In genomic region chr13:30985637-30986205, GRCh38 we compare ENCODE assay signal across 23 cellular contexts. TPM values are rescaled to one million over a fixed set of nuclear protein-coding genes. Genes with fewer than 3 reads are reported as not detected.
DNase-seq lines count a peak whose midpoint lies in the region; ATAC-seq and TF ChIP-seq lines count a peak whose summit lies in the region.
"Had no signal": no experiment of that assay in that cellular context is flagged by ENCODE, and none has a peak within 500 bp of the region (broad histone marks: within the 10 kb centered on the region; RNA-seq: fewer than 3 reads in every experiment).

No MANE protein-coding gene starts in this region.

- TF ChIP-seq RAD21 in HCT116 (IDR thresholded peaks at IDR 0.05; ENCODE audit: low read depth): no peak

- no peaks in the 10 kb centered on the region for H4K20me1 ChIP-seq in HCT116 (ENCODE audit: insufficient read depth)

- CTCF ChIA-PET in HCT116 (lab: Charles Lee): no interaction called here

- no peaks in the 10 kb centered on the region for H3K79me2 ChIP-seq in HCT116 (ENCODE audit: insufficient read depth, low read length)

- intact Hi-C loops in HCT116 (cut with micrococcal nuclease): loop anchor here (10.0 kb wide), 1 partner anchor 61 kb away; no protein-coding TSS in a partner anchor

- no peak overlapping the region for H3K9ac ChIP-seq in HCT116 (ENCODE audit: low read length)
- no peak overlapping the region for H3K9ac ChIP-seq in adipocyte (ENCODE audit: low read length)

- no peak overlapping the region for H3K27ac ChIP-seq in HCT116 (ENCODE audit: low read depth, low read length)
- H3K27ac ChIP-seq: cardiac muscle cell, right lobe of liver, upper lobe of right lung had no signal

- peaks cover 4 to 14% of the 10 kb centered on the region in 2 experiments; a peak in 3 of 4 replicates for H3K4me1 ChIP-seq in HCT116 (ENCODE audit: control insufficient read depth in 1 of 2, insufficient read depth in 2 of 2, low read length in 2 of 2)
- peaks cover 14% of the 10 kb centered on the region for H3K4me1 ChIP-seq in adipocyte (ENCODE audit: control insufficient read depth, insufficient read depth, low read length)
- H3K4me1 ChIP-seq: right lobe of liver, upper lobe of right lung had no signal

- no peaks in the 10 kb centered on the region for H3K9me3 ChIP-seq in HCT116 (ENCODE audit: control insufficient read depth in 1 of 2, insufficient read depth in 1 of 2, low read depth in 1 of 2, low read length in 2 of 2)
- no peaks in the 10 kb centered on the region for H3K9me3 ChIP-seq in adipocyte (ENCODE audit: control insufficient read depth, low read length)
- H3K9me3 ChIP-seq: right lobe of liver, upper lobe of right lung had no signal

- H3K4me3 ChIP-seq in HCT116 (replicated peaks in 1 of 2; ENCODE audit: low read depth in 1 of 2, low read length in 2 of 2) (no peak overlapping the region), adipocyte (ENCODE audit: low read length) (no peak overlapping the region), skeletal muscle cell (ENCODE audit: low read depth, low read length) (no peak overlapping the region)
- H3K4me3 ChIP-seq: cardiac muscle cell, right lobe of liver, upper lobe of right lung had no signal

- no peaks in the 10 kb centered on the region for H3K9me2 ChIP-seq in HCT116 (ENCODE audit: insufficient read depth)

- no peak for TF ChIP-seq POLR2A in HCT116 (IDR thresholded peaks at IDR 0.05; ENCODE audit: borderline replicate concordance, extremely low read depth, insufficient read depth, insufficient read length)

- no peaks in the 10 kb centered on the region for H3K27me3 ChIP-seq in HCT116 (ENCODE audit: insufficient read depth, low read length)
- no peaks in the 10 kb centered on the region for H3K27me3 ChIP-seq in adipocyte (replicated peaks; ENCODE audit: control insufficient read depth, insufficient read depth, low read length)
- H3K27me3 ChIP-seq: cardiac muscle cell, right lobe of liver, upper lobe of right lung had no signal

- no peaks in the 10 kb centered on the region for H3K36me3 ChIP-seq in HCT116 (ENCODE audit: control insufficient read depth in 1 of 2, insufficient read depth in 2 of 2, low read length in 2 of 2)
- no peaks in the 10 kb centered on the region for H3K36me3 ChIP-seq in adipocyte (ENCODE audit: control insufficient read depth, insufficient read depth, low read length, severe bottlenecking)
- H3K36me3 ChIP-seq: cardiac muscle cell, right lobe of liver, upper lobe of right lung had no signal

- H2AFZ ChIP-seq in HCT116 (ENCODE audit: low read depth, low read length, poor library complexity, severe bottlenecking): peak overlapping the region; percentile 48

- no TSS peak for BruUV-seq in HCT116 (replicated peaks; lab: Mats Ljungman, UMichigan)

- peak overlapping the region; percentile 47 for H3K4me2 ChIP-seq in HCT116 (ENCODE audit: low read length)

- no peak for TF ChIP-seq CTCF in HCT116 (IDR thresholded peaks at IDR 0.05 in 2 of 3, conservative IDR thresholded peaks at IDR 0.05 in 1 of 3; ENCODE audit: borderline replicate concordance in 1 of 3, insufficient read depth in 1 of 3, low read depth in 2 of 3, low read length in 2 of 3)

- DNase-seq in HCT116 (ENCODE audit: low read depth, low spot score) (no peak), adipocyte (ENCODE audit: low read depth) (peak; percentile 73), fibroblast of peridontal ligament (ENCODE audit: extremely low read depth) (peak; percentile 69), skeletal muscle cell (ENCODE audit: low read depth) (peak; percentile 36), hepatic stellate cell (ENCODE audit: low spot score) (no peak), globus pallidus (ENCODE audit: low spot score) (no peak), anterior cingulate cortex (lab: John Stamatoyannopoulos, UW) (no peak)
- DNase-seq: activated CD8-positive, alpha-beta memory T cell treated with anti-CD3 and anti-CD28 coated beads for 24 hours; activated effector memory CD4-positive, alpha-beta T cell treated with Interleukin-2 at 50 U/mL for 16 hours; CD8-positive, alpha-beta T cell; hypothalamus; NCI-H1092; NCI-H446; OCI-M1; right lobe of liver; upper lobe of right lung had no signal

- RAD21 ChIA-PET in HCT116 (lab: Charles Lee; ENCODE audit: low non-redundant PET in 1 of 2, low total read pairs in 2 of 2, uncharacterized antibody in 2 of 2, unreplicated experiment in 2 of 2): interaction anchor here in 1 of 2 experiments (1.0 kb wide), 1 partner anchor 59 kb away, joined by 3 read pairs; no protein-coding TSS in a partner anchor

- ATAC-seq in HCT116 (no peak), HG03342 (IDR thresholded peaks at IDR 0.05; ENCODE audit: unreplicated experiment) (no peak)
- ATAC-seq: CD8-positive, alpha-beta T cell; HepG2; right lobe of liver; stimulated activated memory B cell treated with anti-CD40 and anti-IgM and Interleukin-4, amounts not matched to agents 10 μg/mL and 1 μg/mL and 100 μg/mL, for 72 hours; upper lobe of right lung had no signal

- POLR2A ChIA-PET in HCT116 (lab: Charles Lee): no interaction called here

TF ChIP-seq in HCT116, 20 proteins besides CTCF, POLR2A, EP300 and RAD21:
- TF ChIP-seq ZFX (IDR thresholded peaks at IDR 0.05) (no peak), JUND (IDR thresholded peaks at IDR 0.05) (no peak), CEBPB (IDR thresholded peaks at IDR 0.05; ENCODE audit: low read depth) (no peak), TCF7L2 (IDR thresholded peaks at IDR 0.05; ENCODE audit: borderline replicate concordance, extremely low read depth, insufficient read depth, insufficient read length) (no peak), SP1 (IDR thresholded peaks at IDR 0.05; ENCODE audit: low read depth) (no peak), EZH2phosphoT487 (IDR thresholded peaks at IDR 0.05; ENCODE audit: borderline replicate concordance) (no peak), EGR1 (IDR thresholded peaks at IDR 0.05; ENCODE audit: low read depth) (no peak)
- TF ChIP-seq, protein P1, sequence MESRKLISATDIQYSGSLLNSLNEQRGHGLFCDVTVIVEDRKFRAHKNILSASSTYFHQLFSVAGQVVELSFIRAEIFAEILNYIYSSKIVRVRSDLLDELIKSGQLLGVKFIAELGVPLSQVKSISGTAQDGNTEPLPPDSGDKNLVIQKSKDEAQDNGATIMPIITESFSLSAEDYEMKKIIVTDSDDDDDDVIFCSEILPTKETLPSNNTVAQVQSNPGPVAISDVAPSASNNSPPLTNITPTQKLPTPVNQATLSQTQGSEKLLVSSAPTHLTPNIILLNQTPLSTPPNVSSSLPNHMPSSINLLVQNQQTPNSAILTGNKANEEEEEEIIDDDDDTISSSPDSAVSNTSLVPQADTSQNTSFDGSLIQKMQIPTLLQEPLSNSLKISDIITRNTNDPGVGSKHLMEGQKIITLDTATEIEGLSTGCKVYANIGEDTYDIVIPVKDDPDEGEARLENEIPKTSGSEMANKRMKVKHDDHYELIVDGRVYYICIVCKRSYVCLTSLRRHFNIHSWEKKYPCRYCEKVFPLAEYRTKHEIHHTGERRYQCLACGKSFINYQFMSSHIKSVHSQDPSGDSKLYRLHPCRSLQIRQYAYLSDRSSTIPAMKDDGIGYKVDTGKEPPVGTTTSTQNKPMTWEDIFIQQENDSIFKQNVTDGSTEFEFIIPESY (IDR thresholded peaks at IDR 0.05; ENCODE audit: extremely low read depth, insufficient replicate concordance, low read length): no peak

RNA-seq across cellular contexts. Expression of gene TEX26, which starts 53.3 kb away (rescaled TPM):
- total RNA-seq in HCT116 (2021; ENCODE audit: unreplicated experiment): not detected
- not detected in 2 replicates for polyA plus RNA-seq in HCT116 (2012)
- total RNA-seq: cardiac muscle cell; CD8-positive, alpha-beta T cell; G401; HepG2; liver; upper lobe of right lung had no signal
- polyA plus RNA-seq: cardiac muscle cell, HepG2, neural cell had no signal

Comparison
In these comparisons a context has a peak if more than half of its experiments do, and no peak if none do; other contexts are left out.
1. DNase-seq: peak in adipocyte (single experiment), fibroblast of peridontal ligament (single experiment) and skeletal muscle cell (single experiment); none in HCT116 (single experiment), hepatic stellate cell (single experiment), globus pallidus (single experiment) and anterior cingulate cortex (0 of 58).